19 cellular contexts compared by ENCODE assay signal in the genomic region with DNA sequence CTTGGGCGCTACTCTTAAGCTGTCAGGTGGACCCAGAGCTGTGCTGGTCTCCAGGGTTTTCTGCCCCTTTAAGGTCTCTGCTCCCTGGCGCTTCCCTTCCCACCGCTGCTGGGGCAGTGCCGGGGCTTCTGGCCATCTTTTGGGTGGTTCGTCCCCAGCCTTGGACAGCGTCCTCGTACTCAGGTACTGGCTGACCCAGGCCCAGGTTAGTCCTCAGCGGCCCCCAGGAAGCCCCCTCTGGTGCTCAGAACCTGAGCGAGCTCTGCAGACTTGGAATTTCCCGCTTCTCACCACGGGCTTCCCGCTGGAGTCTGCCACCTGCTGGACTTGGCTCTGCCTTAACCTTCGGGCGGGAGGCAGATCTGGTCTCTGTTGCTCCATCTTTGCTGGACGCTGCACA.
DNase-seq lines count a peak whose midpoint lies in the region; ATAC-seq and TF ChIP-seq lines count a peak whose summit lies in the region.
"Had no signal": no experiment of that assay in that cellular context is flagged by ENCODE, and none has a peak within 500 bp of the region (broad histone marks: within the 10 kb centered on the region; RNA-seq: fewer than 3 reads in every experiment).

No MANE protein-coding gene starts in this region.

- peak; percentile 23 for DNase-seq in activated T-cell treated with anti-CD3 and anti-CD28 coated beads, Interleukin-2, amount 50 U/mL, for 24 hours
- no peak for DNase-seq in activated T-cell treated with anti-CD3 and anti-CD28 coated beads, Interleukin-2, amount 50 U/mL, for 4 hours
- DNase-seq in astrocyte of the spinal cord (ENCODE audit: low read depth, low spot score) (no peak), kidney epithelial cell (ENCODE audit: low read depth) (no peak), stomach (peak; percentile 17), NOMO-1 treated with dmso at 0.1 percent for 144 hours (lab: John Stamatoyannopoulos, UW; ENCODE audit: unreplicated experiment) (no peak)
- DNase-seq: activated CD4-positive, alpha-beta T cell treated with anti-CD3 and anti-CD28 coated beads, Interleukin-2, amount 10 ng/mL, durations not matched to agents 24 days and 14 days; activated T-cell treated with anti-CD3 and anti-CD28 coated beads, Interleukin-2, amount 50 U/mL, for 1 hour; DMS79; kidney glomerular epithelial cell; NCI-H1694 treated with DMSO at 0.1 percent for 48 hours; NCI-H446; T1000 had no signal

- WGBS in stomach, 5 donors, result 89 to 92% (median 91%) methylated on average over 15 of the region's 15 CpGs

- TF ChIP-seq CTCF in astrocyte of the spinal cord (IDR thresholded peaks at IDR 0.05; ENCODE audit: low read depth, low read length), result peak; percentile 13
- TF ChIP-seq CTCF in kidney epithelial cell (IDR thresholded peaks at IDR 0.05; ENCODE audit: insufficient read depth, low read length, poor library complexity, severe bottlenecking), result peak; percentile 1
- no peak for TF ChIP-seq CTCF in stomach (IDR thresholded peaks at IDR 0.05)

- no peak overlapping the region for H3K27ac ChIP-seq in stomach
- H3K27ac ChIP-seq: C4-2B, parathyroid adenoma, SK-N-MC had no signal

- peaks cover 91% of the 10 kb centered on the region for H3K36me3 Mint-ChIP-seq in activated T-cell treated with anti-CD3 and anti-CD28 coated beads, Interleukin-2, amount 50 U/mL, for 24 hours (ENCODE audit: low read depth)
- peaks cover 50% of the 10 kb centered on the region for H3K36me3 Mint-ChIP-seq in activated T-cell treated with anti-CD3 and anti-CD28 coated beads, Interleukin-2, amount 50 U/mL, for 4 hours (ENCODE audit: insufficient read depth)

- no peak for TF ChIP-seq EP300 in stomach (IDR thresholded peaks at IDR 0.05)

- H3K27me3 ChIP-seq in kidney epithelial cell (ENCODE audit: control insufficient read depth, insufficient read depth, low read length), result no peaks in the 10 kb centered on the region
- no peaks in the 10 kb centered on the region for H3K27me3 ChIP-seq in stomach

- no peaks in the 10 kb centered on the region for H3K9me3 ChIP-seq in stomach

- ATAC-seq in activated T-cell treated with anti-CD3 and anti-CD28 coated beads, Interleukin-2, amount 50 U/mL, for 4 hours, result no peak
- no peak for ATAC-seq in GM18517 (IDR thresholded peaks at IDR 0.05; ENCODE audit: unreplicated experiment)
- ATAC-seq in HG03469 (IDR thresholded peaks at IDR 0.05; ENCODE audit: unreplicated experiment), result no peak
- ATAC-seq: esophagus mucosa had no signal

- no peaks in the 10 kb centered on the region for H3K4me1 ChIP-seq in stomach
- H3K4me1 ChIP-seq: parathyroid adenoma had no signal

- H3K4me3 Mint-ChIP-seq in activated T-cell treated with anti-CD3 and anti-CD28 coated beads, Interleukin-2, amount 50 U/mL, for 24 hours, result no peak overlapping the region
- H3K4me3 Mint-ChIP-seq in activated T-cell treated with anti-CD3 and anti-CD28 coated beads, Interleukin-2, amount 50 U/mL, for 4 hours, result no peak overlapping the region
- H3K4me3 Mint-ChIP-seq: activated CD4-positive, alpha-beta T cell treated with anti-CD3 and anti-CD28 coated beads, Interleukin-2, amount 10 ng/mL, durations not matched to agents 24 days and 14 days had no signal

- intact Hi-C loops in stomach (cut with DNase I; ENCODE audit: low total_unique reads), result no loop called here

- no peak for TF ChIP-seq POLR2A in stomach (IDR thresholded peaks at IDR 0.05)

- no peaks in the 10 kb centered on the region for H3K4me1 Mint-ChIP-seq in activated T-cell treated with anti-CD3 and anti-CD28 coated beads, Interleukin-2, amount 50 U/mL, for 24 hours (ENCODE audit: low read depth)
- H3K4me1 Mint-ChIP-seq in activated T-cell treated with anti-CD3 and anti-CD28 coated beads, Interleukin-2, amount 50 U/mL, for 4 hours (ENCODE audit: low read depth), result no peaks in the 10 kb centered on the region
- H3K4me1 Mint-ChIP-seq: activated CD4-positive, alpha-beta T cell treated with anti-CD3 and anti-CD28 coated beads, Interleukin-2, amount 10 ng/mL, durations not matched to agents 24 days and 14 days had no signal

- no peak overlapping the region for H3K4me3 ChIP-seq in astrocyte of the spinal cord (ENCODE audit: low read depth, low read length)
- no peak overlapping the region for H3K4me3 ChIP-seq in kidney epithelial cell (ENCODE audit: low read depth, low read length)
- no peak overlapping the region for H3K4me3 ChIP-seq in stomach
- H3K4me3 ChIP-seq: SK-N-MC had no signal

- H3K9me3 Mint-ChIP-seq in activated T-cell treated with anti-CD3 and anti-CD28 coated beads, Interleukin-2, amount 50 U/mL, for 24 hours, result no peaks in the 10 kb centered on the region
- no peaks in the 10 kb centered on the region for H3K9me3 Mint-ChIP-seq in activated T-cell treated with anti-CD3 and anti-CD28 coated beads, Interleukin-2, amount 50 U/mL, for 4 hours
- H3K9me3 Mint-ChIP-seq: activated CD4-positive, alpha-beta T cell treated with anti-CD3 and anti-CD28 coated beads, Interleukin-2, amount 10 ng/mL, durations not matched to agents 24 days and 14 days had no signal

- no peak overlapping the region for H3K27ac Mint-ChIP-seq in activated T-cell treated with anti-CD3 and anti-CD28 coated beads, Interleukin-2, amount 50 U/mL, for 24 hours
- H3K27ac Mint-ChIP-seq: activated CD4-positive, alpha-beta T cell treated with anti-CD3 and anti-CD28 coated beads, Interleukin-2, amount 10 ng/mL, durations not matched to agents 24 days and 14 days had no signal

- in situ Hi-C loops in astrocyte of the spinal cord (cut with HindIII; ENCODE audit: low sequenced_read_pairs), result no loop called here

- H3K36me3 ChIP-seq in kidney epithelial cell (ENCODE audit: control insufficient read depth, insufficient read depth, low read length) (no peaks in the 10 kb centered on the region), stomach (peaks cover 54 to 100% (median 99%) of the 10 kb centered on the region in 4 donors)

- no peaks in the 10 kb centered on the region for H3K27me3 Mint-ChIP-seq in activated T-cell treated with anti-CD3 and anti-CD28 coated beads, Interleukin-2, amount 50 U/mL, for 24 hours
- H3K27me3 Mint-ChIP-seq in activated T-cell treated with anti-CD3 and anti-CD28 coated beads, Interleukin-2, amount 50 U/mL, for 4 hours (ENCODE audit: low read depth), result no peaks in the 10 kb centered on the region
- H3K27me3 Mint-ChIP-seq: activated CD4-positive, alpha-beta T cell treated with anti-CD3 and anti-CD28 coated beads, Interleukin-2, amount 10 ng/mL, durations not matched to agents 24 days and 14 days had no signal

Comparison
In these comparisons a context has a peak if more than half of its experiments do, and no peak if none do; other contexts are left out.
1. DNase-seq: peak in activated T-cell treated with anti-CD3 and anti-CD28 coated beads, Interleukin-2, amount 50 U/mL, for 24 hours (single experiment) and stomach (single experiment); none in activated T-cell treated with anti-CD3 and anti-CD28 coated beads, Interleukin-2, amount 50 U/mL, for 4 hours (single experiment), astrocyte of the spinal cord (single experiment), kidney epithelial cell (single experiment) and NOMO-1 treated with dmso at 0.1 percent for 144 hours (single experiment).
2. CTCF ChIP-seq: peak in astrocyte of the spinal cord (single experiment) and kidney epithelial cell (single experiment); none in stomach (0 of 7).